7 cellular contexts compared by ENCODE assay signal in the genomic region with DNA sequence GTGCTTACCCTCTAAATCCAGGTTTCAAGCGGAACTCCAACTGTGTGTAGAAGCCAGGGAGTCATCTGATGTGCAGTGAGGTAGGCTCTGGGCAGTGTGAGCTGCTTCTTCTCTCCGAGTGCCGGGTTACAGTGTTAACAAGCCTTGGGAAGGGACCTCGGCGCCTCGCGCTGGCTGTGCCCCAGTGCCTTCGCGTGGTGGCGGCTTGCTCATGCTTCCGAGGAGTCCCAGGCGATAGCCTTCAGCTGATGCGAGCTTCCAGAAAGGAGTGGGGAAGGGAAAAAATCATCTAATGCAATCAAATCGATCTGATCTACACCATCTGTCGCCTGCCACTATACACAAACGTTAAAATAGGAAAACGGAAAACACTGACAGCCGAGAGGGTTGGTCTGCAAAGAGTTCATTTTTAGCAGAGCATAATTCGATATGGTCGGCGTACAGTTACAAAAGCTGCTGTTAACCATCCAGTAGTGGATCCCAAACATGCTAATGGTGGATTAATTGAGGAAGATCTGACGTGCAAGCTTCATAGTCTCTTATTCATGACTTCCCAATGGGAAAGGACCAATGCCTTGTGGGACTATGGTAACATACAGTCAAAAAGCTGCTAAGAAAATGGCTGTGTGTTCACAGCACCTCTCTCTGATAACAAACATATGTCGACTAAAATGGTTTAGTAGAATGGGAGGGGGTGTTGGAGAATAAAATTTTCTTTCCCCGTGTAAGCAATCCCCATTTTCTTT.
DNase-seq lines count a peak whose midpoint lies in the region; TF ChIP-seq lines count a peak whose summit lies in the region.

No MANE protein-coding gene starts in this region.

- no peak overlapping the region for H3K9ac ChIP-seq in Loucy (ENCODE audit: low read depth, low read length, poor library complexity, severe bottlenecking)
- H3K9ac ChIP-seq in neural progenitor cell = no peak overlapping the region

- no peak overlapping the region for H3K27ac ChIP-seq in neural progenitor cell

- no peak overlapping the region for H3K27ac Mint-ChIP-seq in neural progenitor cell
- no peak overlapping the region for H3K27ac Mint-ChIP-seq in activated naive CD4-positive, alpha-beta T cell treated with anti-CD3 and anti-CD28 coated beads, Interleukin-2, amount 10 ng/mL, durations not matched to agents 7 days and 5 days

- H3F3A ChIP-seq in Loucy (ENCODE audit: low read depth) (no peaks in the 10 kb centered on the region), neural progenitor cell (ENCODE audit: low read depth) (peaks cover 3% of the 10 kb centered on the region)

- H3K4me2 ChIP-seq in Loucy (ENCODE audit: low read depth, low read length, poor library complexity, severe bottlenecking) = peak overlapping the region; percentile 78
- H3K4me2 ChIP-seq in neural progenitor cell = peak overlapping the region; percentile 67

- H3K9me3 ChIP-seq in Loucy (ENCODE audit: insufficient read depth, low read depth, low read length) (no peaks in the 10 kb centered on the region), neural progenitor cell (ENCODE audit: low read depth) (no peaks in the 10 kb centered on the region), HAP-1 (no peaks in the 10 kb centered on the region)

- H3K27me3 Mint-ChIP-seq in neural progenitor cell (ENCODE audit: insufficient read depth, low read depth) = peaks cover 37% of the 10 kb centered on the region
- peaks cover 72% of the 10 kb centered on the region for H3K27me3 Mint-ChIP-seq in activated naive CD4-positive, alpha-beta T cell treated with anti-CD3 and anti-CD28 coated beads, Interleukin-2, amount 10 ng/mL, durations not matched to agents 7 days and 5 days

- CTCF ChIA-PET in activated naive CD4-positive, alpha-beta T cell treated with anti-CD3 and anti-CD28 coated beads, Interleukin-2, amount 10 ng/mL, durations not matched to agents 7 days and 5 days (lab: Charles Lee) = interaction anchor here (0.5 kb wide), 1 partner anchor 978 kb away, joined by 3 read pairs; no protein-coding TSS in a partner anchor

- H4K20me1 ChIP-seq in Loucy (ENCODE audit: insufficient read depth, low read length, poor library complexity, severe bottlenecking) (no peaks in the 10 kb centered on the region), neural progenitor cell (ENCODE audit: low read depth) (peaks cover 28% of the 10 kb centered on the region)

- no peaks in the 10 kb centered on the region for H3K9me2 ChIP-seq in Loucy (replicated peaks; ENCODE audit: low read depth, low read length)

- peaks cover 1% of the 10 kb centered on the region for H3K9me3 Mint-ChIP-seq in neural progenitor cell
- H3K9me3 Mint-ChIP-seq in activated naive CD4-positive, alpha-beta T cell treated with anti-CD3 and anti-CD28 coated beads, Interleukin-2, amount 10 ng/mL, durations not matched to agents 7 days and 5 days = no peaks in the 10 kb centered on the region

- peak overlapping the region; percentile 79 for H3K4me3 Mint-ChIP-seq in neural progenitor cell
- H3K4me3 Mint-ChIP-seq in activated naive CD4-positive, alpha-beta T cell treated with anti-CD3 and anti-CD28 coated beads, Interleukin-2, amount 10 ng/mL, durations not matched to agents 7 days and 5 days = no peak overlapping the region

- peak overlapping the region; percentile 67 for H3K4me3 ChIP-seq in Loucy (ENCODE audit: low read length, poor library complexity, severe bottlenecking)
- peak overlapping the region; percentile 19 to 49 for H3K4me3 ChIP-seq in cardiac fibroblast (replicated peaks in 1 of 2; ENCODE audit: low read depth in 2 of 2, low read length in 2 of 2)
- H3K4me3 ChIP-seq in neural progenitor cell = peak overlapping the region; percentile 29
- no peak overlapping the region for H3K4me3 ChIP-seq in HAP-1

- no peaks in the 10 kb centered on the region for H3K79me2 ChIP-seq in Loucy (ENCODE audit: insufficient read depth, low read length)
- H3K79me2 ChIP-seq in neural progenitor cell (ENCODE audit: low read depth) = no peaks in the 10 kb centered on the region

- TF ChIP-seq CTCF in Loucy (conservative IDR thresholded peaks at IDR 0.05; ENCODE audit: low read length) (no peak), cardiac fibroblast (IDR thresholded peaks at IDR 0.05; ENCODE audit: low read depth, low read length) (no peak), neural progenitor cell (IDR thresholded peaks at IDR 0.05) (no peak)

- H2AFZ ChIP-seq in Loucy (ENCODE audit: low read length) (peak overlapping the region; percentile 67), neural progenitor cell (replicated peaks) (no peak overlapping the region)

- in situ Hi-C loops in HAP-1 (cut with MboI; ENCODE audit: low sequenced_read_pairs) = no loop called here

- no peaks in the 10 kb centered on the region for H3K36me3 Mint-ChIP-seq in neural progenitor cell
- H3K36me3 Mint-ChIP-seq in activated naive CD4-positive, alpha-beta T cell treated with anti-CD3 and anti-CD28 coated beads, Interleukin-2, amount 10 ng/mL, durations not matched to agents 7 days and 5 days = peaks cover 2% of the 10 kb centered on the region

- DNase-seq in DMS153 (lab: John Stamatoyannopoulos, UW) = peak; percentile 46
- DNase-seq in cardiac fibroblast (ENCODE audit: low read depth in 2 of 2) = peak in 1 of 2 donors; percentile 25
- DNase-seq in neural progenitor cell (ENCODE audit: low spot score) = peak; percentile 64
- no peak for DNase-seq in NOMO-1 treated with dmso at 0.1 percent for 144 hours (lab: John Stamatoyannopoulos, UW; ENCODE audit: unreplicated experiment)
- DNase-seq in HAP-1 (ENCODE audit: low spot score in 2 of 2) = no peak
- no peak for DNase-seq in activated naive CD4-positive, alpha-beta T cell treated with anti-CD3 and anti-CD28 coated beads, Interleukin-2, amount 10 ng/mL, durations not matched to agents 7 days and 5 days

- H3K4me1 ChIP-seq in Loucy (ENCODE audit: insufficient read depth, low read length, poor library complexity, severe bottlenecking) (peaks cover 6% of the 10 kb centered on the region), neural progenitor cell (peaks cover 8% of the 10 kb centered on the region), HAP-1 (peaks cover 11% of the 10 kb centered on the region)

- peaks cover 6% of the 10 kb centered on the region for H3K27me3 ChIP-seq in Loucy (ENCODE audit: insufficient read depth, low read length, poor library complexity, severe bottlenecking)
- peaks cover 95% of the 10 kb centered on the region for H3K27me3 ChIP-seq in neural progenitor cell
- H3K27me3 ChIP-seq in HAP-1 (ENCODE audit: low read depth) = peaks cover 36% of the 10 kb centered on the region

- peaks cover 33% of the 10 kb centered on the region for H3K4me1 Mint-ChIP-seq in neural progenitor cell
- H3K4me1 Mint-ChIP-seq in activated naive CD4-positive, alpha-beta T cell treated with anti-CD3 and anti-CD28 coated beads, Interleukin-2, amount 10 ng/mL, durations not matched to agents 7 days and 5 days = peaks cover 41% of the 10 kb centered on the region

- H3K36me3 ChIP-seq in Loucy (ENCODE audit: insufficient read depth, low read length) (no peaks in the 10 kb centered on the region), neural progenitor cell (no peaks in the 10 kb centered on the region), HAP-1 (replicated peaks) (no peaks in the 10 kb centered on the region)

Comparison
In these comparisons a context has a peak if more than half of its experiments do, and no peak if none do; other contexts are left out.
1. DNase-seq: peak in DMS153 (single experiment) and neural progenitor cell (single experiment); none in NOMO-1 treated with dmso at 0.1 percent for 144 hours (single experiment), HAP-1 (0 of 2) and activated naive CD4-positive, alpha-beta T cell treated with anti-CD3 and anti-CD28 coated beads, Interleukin-2, amount 10 ng/mL, durations not matched to agents 7 days and 5 days (single experiment).